ENCODE assay signal across 13 cellular contexts in genomic region chr19:293436-294110, GRCh38. TPM values are rescaled to one million over a fixed set of nuclear protein-coding genes. Genes with fewer than 3 reads are reported as not detected.
"Had no signal": no experiment of that assay in that cellular context is flagged by ENCODE, and none has a peak within 500 bp of the region (broad histone marks: within the 10 kb centered on the region; RNA-seq: fewer than 3 reads in every experiment).

No MANE protein-coding gene starts in this region.

- ATAC-seq: activated naive CD8-positive, alpha-beta T cell treated with anti-CD3 and anti-CD28 coated beads, Interleukin-2, amount 50 U/mL, for 24 hours; left colon had no signal

- H3K4me3 ChIP-seq: colonic mucosa, lung, psoas muscle had no signal

- H3K4me1 ChIP-seq: colonic mucosa, psoas muscle had no signal

- H3K27ac ChIP-seq: colonic mucosa, psoas muscle had no signal

- H3K9me3 ChIP-seq: colonic mucosa, esophagus muscularis mucosa, psoas muscle, upper lobe of left lung had no signal

- H3K36me3 ChIP-seq: colonic mucosa, esophagus muscularis mucosa, upper lobe of left lung had no signal

- DNase-seq: activated CD4-positive, CD25-positive, alpha-beta regulatory T cell treated with anti-CD3 and anti-CD28 coated beads, Interleukin-2, amount 50 U/mL, for 72 hours; activated naive CD4-positive, alpha-beta T cell treated with anti-CD3 and anti-CD28 coated beads for 36 hours; activated naive CD8-positive, alpha-beta T cell treated with anti-CD3 and anti-CD28 coated beads, Interleukin-2, amount 50 U/mL, for 24 hours; colonic mucosa; left colon; naive B cell; T-helper 1 cell; T1000; upper lobe of left lung had no signal

RNA-seq across cellular contexts. Expression of gene PLPP2, which starts 2.4 kb away (rescaled TPM):
- total RNA-seq: activated CD8-positive, alpha-beta memory T cell treated with anti-CD3 and anti-CD28 coated beads for 36 hours had no signal
